In genomic region chr14:73591690-73592448, GRCh38 we compare ENCODE assay signal across 1 cellular context.
TF ChIP-seq lines count a peak whose summit lies in the region.

ACOT4 (plus strand) TSS chr14:73591873; CDS start chr14:73591960, 87 bp downstream.

TF ChIP-seq in GM12878, 131 proteins besides CTCF, POLR2A, EP300 and RAD21 (continued from another document and continues in another):
- TF ChIP-seq RELB (IDR thresholded peaks at IDR 0.05; ENCODE audit: low read depth) (0 out of 2 replicates have a peak, but pooled peaks have one; percentile 8), NR2C2 (IDR thresholded peaks at IDR 0.05; ENCODE audit: borderline replicate concordance, control insufficient read depth, insufficient read length, low read depth) (no peak), MYB (IDR thresholded peaks at IDR 0.05; ENCODE audit: borderline replicate concordance, low read depth, low read length) (no peak), NR2C1 (IDR thresholded peaks at IDR 0.05) (no peak), RAD51 (IDR thresholded peaks at IDR 0.05) (no peak), CEBPB (IDR thresholded peaks at IDR 0.05; ENCODE audit: borderline replicate concordance in 1 of 2, low read depth in 2 of 2, low read length in 2 of 2) (no peak), YY1 (IDR thresholded peaks at IDR 0.05; ENCODE audit: low read depth, low read length) (no peak), SUPT20H (IDR thresholded peaks at IDR 0.05; ENCODE audit: borderline replicate concordance, control insufficient read depth, low read depth, low read length) (no peak), HDAC6 (IDR thresholded peaks at IDR 0.05; ENCODE audit: unreplicated experiment) (peak; percentile 100), SMARCA5 (IDR thresholded peaks at IDR 0.05) (no peak), E4F1 (IDR thresholded peaks at IDR 0.05; ENCODE audit: borderline replicate concordance, partially characterized antibody) (no peak), SREBF1 (IDR thresholded peaks at IDR 0.05; ENCODE audit: low read length) (no peak), SMAD5 (IDR thresholded peaks at IDR 0.05; ENCODE audit: low read depth) (no peak), CHD2 (IDR thresholded peaks at IDR 0.05; ENCODE audit: borderline replicate concordance, low read depth, low read length) (no peak), REST (IDR thresholded peaks at IDR 0.05; ENCODE audit: low read depth, low read length) (no peak), MXI1 (IDR thresholded peaks at IDR 0.05; ENCODE audit: low read depth, low read length) (peak; percentile 39), CUX1 (IDR thresholded peaks at IDR 0.05; ENCODE audit: insufficient replicate concordance, low read depth, low read length) (no peak), NRF1 (conservative IDR thresholded peaks at IDR 0.05; ENCODE audit: low read depth, low read length) (0 out of 2 replicates have a peak, but pooled peaks have one; percentile 22), E2F8 (IDR thresholded peaks at IDR 0.05; ENCODE audit: low read depth, partially characterized antibody) (no peak), EED (IDR thresholded peaks at IDR 0.05; ENCODE audit: low read depth) (0 out of 2 replicates have a peak, but pooled peaks have one; percentile 14), BHLHE40 (IDR thresholded peaks at IDR 0.05; ENCODE audit: borderline replicate concordance in 1 of 2, low read depth in 2 of 2, low read length in 1 of 2) (peak in 1 of 2 experiments; percentile 74; a peak in 2 of 4 replicates), MTA3 (IDR thresholded peaks at IDR 0.05; ENCODE audit: borderline replicate concordance, low read length) (no peak), GATAD2B (conservative IDR thresholded peaks at IDR 0.05; ENCODE audit: low read depth) (peak; percentile 96), SIN3A (IDR thresholded peaks at IDR 0.05; ENCODE audit: low read depth, low read length) (0 out of 2 replicates have a peak, but pooled peaks have one; percentile 30), MAX (IDR thresholded peaks at IDR 0.05; ENCODE audit: low read depth, low read length) (0 out of 2 replicates have a peak, but pooled peaks have one; percentile 34), USF1 (IDR thresholded peaks at IDR 0.05; ENCODE audit: borderline replicate concordance, extremely low read length, insufficient read depth, low read depth, low read length) (no peak), SKIL (IDR thresholded peaks at IDR 0.05; ENCODE audit: low read depth, poor library complexity, severe bottlenecking) (no peak), CREB1 (IDR thresholded peaks at IDR 0.05; ENCODE audit: low read depth) (no peak), ZBTB4 (CRISPR knock-in tag; IDR thresholded peaks at IDR 0.05) (no peak), IKZF2 (IDR thresholded peaks at IDR 0.05) (no peak)
